In genomic region chr9:87518702-87519335, GRCh38 we compare ENCODE assay signal across 11 cellular contexts. TPM values are rescaled to one million over a fixed set of nuclear protein-coding genes. Genes with fewer than 3 reads are reported as not detected.
A peak's percentile ranks its signal among the peaks of the same experiment; 100 is the strongest.
DNase-seq lines count a peak whose midpoint lies in the region; ATAC-seq and TF ChIP-seq lines count a peak whose summit lies in the region.
"Had no signal": no experiment of that assay in that cellular context is flagged by ENCODE, and none has a peak within 500 bp of the region (broad histone marks: within the 10 kb centered on the region; RNA-seq: fewer than 3 reads in every experiment).

No MANE protein-coding gene starts in this region.

- no peak overlapping the region for H2AFZ ChIP-seq in Karpas-422 (ENCODE audit: low read length)

- CTCF ChIA-PET in HEK293 (lab: Yijun Ruan, JAX), result interaction anchor here (0.7 kb wide), 1 partner anchor 100 kb away, joined by 4 read pairs; no protein-coding TSS in a partner anchor
- CTCF ChIA-PET in WTC11 (lab: Charles Lee), result interaction anchor here (0.6 kb wide), 1 partner anchor 18 kb away, joined by 6 read pairs; no protein-coding TSS in a partner anchor

- H3K27ac ChIP-seq in HEK293 (ENCODE audit: extremely low read depth, low read depth, low read length) (no peak overlapping the region), skeletal muscle tissue (ENCODE audit: low read depth, low read length) (peak overlapping the region; percentile 62), Karpas-422 (ENCODE audit: low read length) (no peak overlapping the region)

- H3K4me2 ChIP-seq in Karpas-422 (ENCODE audit: low read depth, low read length, poor library complexity, severe bottlenecking), result no peak overlapping the region

- peaks cover 0 to 5% of the 10 kb centered on the region in 2 experiments; a peak in 1 of 3 replicates for H3K36me3 ChIP-seq in HEK293 (ENCODE audit: control insufficient read depth in 2 of 2, insufficient read depth in 1 of 2, low read length in 2 of 2)
- no peaks in the 10 kb centered on the region for H3K36me3 ChIP-seq in skeletal muscle tissue (ENCODE audit: control insufficient read depth in 3 of 3, insufficient read depth in 3 of 3, low read length in 3 of 3)
- H3K36me3 ChIP-seq in Karpas-422 (ENCODE audit: insufficient read depth, low read length), result no peaks in the 10 kb centered on the region

- no peak overlapping the region for H3K4me3 ChIP-seq in HEK293 (ENCODE audit: low read depth, low read length)
- peak overlapping the region; percentile 49 to 70 (median 53) for H3K4me3 ChIP-seq in skeletal muscle tissue (ENCODE audit: low read length in 3 of 3)
- H3K4me3 ChIP-seq in Karpas-422 (ENCODE audit: low read length), result no peak overlapping the region

- no peak overlapping the region for H3K4me3 Mint-ChIP-seq in WTC11
- H3K4me3 Mint-ChIP-seq: HFFc6 had no signal

- peak; percentile 9; the same call in 1 of the 2 replicates for ATAC-seq in WTC11

- H4K20me1 ChIP-seq in Karpas-422 (ENCODE audit: insufficient read depth, low read depth, low read length), result no peaks in the 10 kb centered on the region

- H3K9ac ChIP-seq in skeletal muscle tissue (ENCODE audit: low read depth in 1 of 3, low read length in 3 of 3) (peak overlapping the region; percentile 2 to 73 (median 71)), Karpas-422 (ENCODE audit: low read length) (no peak overlapping the region)

- H3K9me3 ChIP-seq in HEK293 (ENCODE audit: control insufficient read depth, insufficient read depth, low read depth, low read length) (no peaks in the 10 kb centered on the region), skeletal muscle tissue (ENCODE audit: control insufficient read depth in 3 of 3, low read length in 3 of 3) (no peaks in the 10 kb centered on the region), Karpas-422 (ENCODE audit: low read length) (no peaks in the 10 kb centered on the region)

- H3K27me3 Mint-ChIP-seq in WTC11 (ENCODE audit: low read depth), result no peaks in the 10 kb centered on the region

- TF ChIP-seq CTCF in HEK293 (tag by site-specific recombination; IDR thresholded peaks at IDR 0.05), result no peak
- no peak for TF ChIP-seq CTCF in WTC11 (IDR thresholded peaks at IDR 0.05)

- H3K9me3 Mint-ChIP-seq in WTC11, result peaks cover 3% of the 10 kb centered on the region; the same call in 1 of the 2 replicates
- H3K9me3 Mint-ChIP-seq: HFFc6 had no signal

- no peaks in the 10 kb centered on the region for H3K9me2 ChIP-seq in Karpas-422 (replicated peaks; ENCODE audit: insufficient read depth, low read length)

- H3K27me3 ChIP-seq in skeletal muscle tissue (ENCODE audit: control insufficient read depth in 3 of 3, insufficient read depth in 3 of 3, low read length in 3 of 3), result no peaks in the 10 kb centered on the region
- H3K27me3 ChIP-seq in Karpas-422 (ENCODE audit: low read length), result no peaks in the 10 kb centered on the region

- H3K4me1 Mint-ChIP-seq in WTC11, result peaks cover 71% of the 10 kb centered on the region

- peak overlapping the region; percentile 71 for H3K27ac Mint-ChIP-seq in WTC11
- H3K27ac Mint-ChIP-seq: HFFc6 had no signal

- POLR2A ChIA-PET in HEK293 (lab: Yijun Ruan, JAX) (no interaction called here), WTC11 (lab: Charles Lee) (interaction anchor here (0.6 kb wide), 1 partner anchor 181 kb away, joined by 3 read pairs; no protein-coding TSS in a partner anchor)

- H3K4me1 ChIP-seq in HEK293 (ENCODE audit: control insufficient read depth, insufficient read depth, low read length) (no peaks in the 10 kb centered on the region), skeletal muscle tissue (ENCODE audit: control insufficient read depth in 3 of 3, insufficient read depth in 3 of 3, low read length in 3 of 3) (peaks cover 16 to 28% (median 23%) of the 10 kb centered on the region in 3 donors), Karpas-422 (ENCODE audit: low read length) (no peaks in the 10 kb centered on the region)

- no peaks in the 10 kb centered on the region for H3K79me2 ChIP-seq in Karpas-422 (ENCODE audit: low read length)

- DNase-seq in WTC11 (ENCODE audit: low spot score), result no peak
- peak; percentile 87 for DNase-seq in iris pigment epithelial cell (ENCODE audit: low read depth)
- DNase-seq in activated CD4-positive, CD25-positive, alpha-beta regulatory T cell (lab: John Stamatoyannopoulos, UW), result no peak
- no peak for DNase-seq in NCI-H748 treated with DMSO at 0.1 percent for 48 hours (lab: John Stamatoyannopoulos, UW)
- no peak for DNase-seq in nucleus accumbens (lab: John Stamatoyannopoulos, UW)
- DNase-seq in Karpas-422, result no peak
- DNase-seq: activated T-cell treated with anti-CD3 and anti-CD28 coated beads, Interleukin-2, amount 50 U/mL, for 1 hour; DMS79; HFFc6 had no signal

- H3K36me3 Mint-ChIP-seq in WTC11, result peaks cover 17% of the 10 kb centered on the region

TF ChIP-seq in HEK293, 187 proteins besides CTCF, POLR2A, EP300 and RAD21:
- TF ChIP-seq GLIS1 (tag by site-specific recombination; IDR thresholded peaks at IDR 0.05) (peak; percentile 18; the same call in 1 of the 2 replicates), ZNF174 (tag by site-specific recombination; IDR thresholded peaks at IDR 0.05) (no peak)

TF ChIP-seq in WTC11, 78 proteins besides CTCF, POLR2A, EP300 and RAD21:
- TF ChIP-seq MYBL2 (CRISPR knock-in tag; IDR thresholded peaks at IDR 0.05), result no peak
- TF ChIP-seq ELF4 (CRISPR knock-in tag; IDR thresholded peaks at IDR 0.05; ENCODE audit: low read depth), result no peak
- TF ChIP-seq GRHL2 (CRISPR knock-in tag; IDR thresholded peaks at IDR 0.05; ENCODE audit: insufficient replicate concordance, severe bottlenecking), result no peak
- TF ChIP-seq IRF1 (CRISPR knock-in tag; IDR thresholded peaks at IDR 0.05), result no peak
- TF ChIP-seq ERG (CRISPR knock-in tag; IDR thresholded peaks at IDR 0.05), result no peak
- TF ChIP-seq ETV6 (CRISPR knock-in tag; IDR thresholded peaks at IDR 0.05), result no peak
- TF ChIP-seq ESRRA (CRISPR knock-in tag; IDR thresholded peaks at IDR 0.05; ENCODE audit: borderline replicate concordance), result no peak
- TF ChIP-seq ATF1 (CRISPR knock-in tag; IDR thresholded peaks at IDR 0.05), result no peak
- TF ChIP-seq ZMAT4 (CRISPR knock-in tag; IDR thresholded peaks at IDR 0.05), result no peak
- TF ChIP-seq CBFB (CRISPR knock-in tag; IDR thresholded peaks at IDR 0.05; ENCODE audit: low read depth), result no peak

RNA-seq across cellular contexts. Expression of gene DAPK1, which starts 21.2 kb away (rescaled TPM):
- total RNA-seq in WTC11 (2021) (127 to 130 TPM (median 129 TPM) in 3 replicates), skeletal muscle tissue (18.8 TPM)
- total RNA-seq in Karpas-422 (2014; rRNA removed; shearing (Covaris generic); ENCODE audit: low replicate concordance), result not detected in 2 replicates

Comparison
In these comparisons a context has a peak if more than half of its experiments do, and no peak if none do; other contexts are left out.
1. H3K4me3 ChIP-seq: peak in skeletal muscle tissue (3 of 3); none in HEK293 (single experiment) and Karpas-422 (single experiment).
2. RNA of gene DAPK1, which starts 21.2 kb away (total RNA-seq): 127 to 130 TPM in WTC11 and 18.8 TPM in skeletal muscle tissue (single experiment); not detected in Karpas-422; every median in the first group is over 10 times any median in the second.